In genomic region chr3:16842710-16843270, GRCh38 we compare ENCODE assay signal across 10 cellular contexts. TPM values are rescaled to one million over a fixed set of nuclear protein-coding genes. Genes with fewer than 3 reads are reported as not detected.
DNase-seq lines count a peak whose midpoint lies in the region; ATAC-seq and TF ChIP-seq lines count a peak whose summit lies in the region.
"Had no signal": no experiment of that assay in that cellular context is flagged by ENCODE, and none has a peak within 500 bp of the region (broad histone marks: within the 10 kb centered on the region; RNA-seq: fewer than 3 reads in every experiment).

No MANE protein-coding gene starts in this region.

- no peaks in the 10 kb centered on the region for H3K4me1 ChIP-seq in mammary epithelial cell (ENCODE audit: insufficient read depth, low read length)

- peaks cover 79% of the 10 kb centered on the region for H3K4me1 Mint-ChIP-seq in activated T-cell treated with anti-CD3 and anti-CD28 coated beads, Interleukin-2, amount 50 U/mL, for 24 hours (ENCODE audit: low read depth)

- CTCF ChIA-PET in mammary epithelial cell (lab: Charles Lee; ENCODE audit: low non-redundant PET) = no interaction called here

- TF ChIP-seq CTCF in mammary epithelial cell (conservative IDR thresholded peaks at IDR 0.05 in 1 of 2, IDR thresholded peaks at IDR 0.05 in 1 of 2; ENCODE audit: extremely low read depth in 1 of 2, insufficient read depth in 1 of 2, low read depth in 1 of 2, low read length in 2 of 2) = no peak

- H4K20me1 ChIP-seq in mammary epithelial cell (ENCODE audit: insufficient read depth, low read length) = no peaks in the 10 kb centered on the region

- no peaks in the 10 kb centered on the region for H3K9me3 Mint-ChIP-seq in activated T-cell treated with anti-CD3 and anti-CD28 coated beads, Interleukin-2, amount 50 U/mL, for 24 hours

- no peaks in the 10 kb centered on the region for H3K27me3 Mint-ChIP-seq in activated T-cell treated with anti-CD3 and anti-CD28 coated beads, Interleukin-2, amount 50 U/mL, for 24 hours

- peak; percentile 73 for DNase-seq in DMS 273 treated with DMSO at 0.1 percent for 48 hours (lab: John Stamatoyannopoulos, UW)
- DNase-seq in NCI-H1105 (lab: John Stamatoyannopoulos, UW) = peak; percentile 51
- no peak for DNase-seq in activated T-cell treated with anti-CD3 and anti-CD28 coated beads, Interleukin-2, amount 50 U/mL, for 24 hours
- peak; percentile 49 for DNase-seq in mucosa of gallbladder (ENCODE audit: low spot score)
- DNase-seq in G401 (ENCODE audit: low spot score) = no peak
- DNase-seq in mammary epithelial cell = no peak
- no peak for DNase-seq in activated gamma-delta T cell treated with Interleukin-2 at 50 U/mL for 16 hours
- DNase-seq: T1000 had no signal

- no peak overlapping the region for H3K4me2 ChIP-seq in mammary epithelial cell (ENCODE audit: insufficient read depth, low read depth, low read length)

- no peaks in the 10 kb centered on the region for H3K27me3 ChIP-seq in mammary epithelial cell (ENCODE audit: insufficient read depth, low read length)

- H3K9me3 ChIP-seq in mammary epithelial cell (replicated peaks; ENCODE audit: insufficient read depth, low read length) = no peaks in the 10 kb centered on the region
- H3K9me3 ChIP-seq: HAP-1 had no signal

- H2AFZ ChIP-seq in mammary epithelial cell (ENCODE audit: low read depth, low read length) = no peak overlapping the region

- intact Hi-C loops in mammary epithelial cell (cut with micrococcal nuclease) = no loop called here

- H3K9ac ChIP-seq in mammary epithelial cell (ENCODE audit: insufficient read depth, low read length) = no peak overlapping the region

- WGBS in mammary epithelial cell (ENCODE audit: low coverage, missing lambda C conversion rate) = 65% methylated on average over 7 of the region's 7 CpGs

- in situ Hi-C loops in G401 (cut with HindIII; ENCODE audit: low sequenced_read_pairs) = no loop called here
- in situ Hi-C loops in mammary epithelial cell (cut with MboI; ENCODE audit: low sequenced_read_pairs in 2 of 2) = no loop called here

- dilution Hi-C loops in mammary epithelial cell (cut with HindIII; ENCODE audit: low sequenced_read_pairs) = no loop called here

- BruUV-seq in mammary epithelial cell (replicated peaks; lab: Mats Ljungman, UMichigan) = no TSS peak

- no peak overlapping the region for H3K27ac ChIP-seq in mammary epithelial cell (ENCODE audit: insufficient read depth, low read depth, low read length)

- no peaks in the 10 kb centered on the region for H3K36me3 Mint-ChIP-seq in activated T-cell treated with anti-CD3 and anti-CD28 coated beads, Interleukin-2, amount 50 U/mL, for 24 hours (ENCODE audit: low read depth)

- no peak for ATAC-seq in GM19351 (IDR thresholded peaks at IDR 0.05; ENCODE audit: unreplicated experiment)

- H3K36me3 ChIP-seq in mammary epithelial cell (ENCODE audit: insufficient read depth, low read length) = no peaks in the 10 kb centered on the region
- H3K36me3 ChIP-seq: HAP-1 had no signal

- H3K79me2 ChIP-seq in mammary epithelial cell (ENCODE audit: insufficient read depth, low read length) = no peaks in the 10 kb centered on the region

- peak overlapping the region; percentile 63 for H3K4me3 Mint-ChIP-seq in activated T-cell treated with anti-CD3 and anti-CD28 coated beads, Interleukin-2, amount 50 U/mL, for 24 hours

- peak overlapping the region; percentile 92 for H3K27ac Mint-ChIP-seq in activated T-cell treated with anti-CD3 and anti-CD28 coated beads, Interleukin-2, amount 50 U/mL, for 24 hours

- H3K4me3 ChIP-seq in mammary epithelial cell (replicated peaks in 1 of 3; ENCODE audit: insufficient read depth in 1 of 3, low read depth in 2 of 3, low read length in 3 of 3) = no peak overlapping the region
- H3K4me3 ChIP-seq: HAP-1 had no signal

RNA-seq across cellular contexts. Expression of gene PLCL2, which starts 42.0 kb away (rescaled TPM):
- total RNA-seq in mucosa of gallbladder (26.1 TPM), mammary epithelial cell (under 1 TPM; 0.28 to 0.33 TPM)
- not detected in 2 replicates for total RNA-seq in G401 (2014; rRNA removed; shearing (Covaris generic))
- polyA plus RNA-seq in mammary epithelial cell = 0.15 TPM
- polyA minus RNA-seq in mammary epithelial cell = not detected

Comparison
In these comparisons a context has a peak if more than half of its experiments do, and no peak if none do; other contexts are left out.
1. DNase-seq: peak in DMS 273 treated with DMSO at 0.1 percent for 48 hours (single experiment), NCI-H1105 (single experiment) and mucosa of gallbladder (single experiment); none in activated T-cell treated with anti-CD3 and anti-CD28 coated beads, Interleukin-2, amount 50 U/mL, for 24 hours (single experiment), G401 (single experiment), mammary epithelial cell (single experiment) and activated gamma-delta T cell treated with Interleukin-2 at 50 U/mL for 16 hours (single experiment).
2. RNA of gene PLCL2, which starts 42.0 kb away (total RNA-seq): 26.1 TPM in mucosa of gallbladder (single experiment); 0.28 to 0.33 TPM in mammary epithelial cell and not detected in G401; every median in the first group is over 10 times any median in the second.